Comparison of ENCODE assay signal across 8 cellular contexts in genomic region chr5:172179032-172179989, GRCh38.
A peak's percentile ranks its signal among the peaks of the same experiment; 100 is the strongest.
DNase-seq lines count a peak whose midpoint lies in the region; ATAC-seq and TF ChIP-seq lines count a peak whose summit lies in the region.

No MANE protein-coding gene starts in this region.

- DNase-seq in T-helper 9 cell (peak; percentile 42), coronary artery (ENCODE audit: low spot score) (no peak), retina (no peak), NCI-H1930 (lab: John Stamatoyannopoulos, UW) (no peak), DMS153 treated with DMSO at 0.1 percent for 48 hours (lab: John Stamatoyannopoulos, UW; ENCODE audit: unreplicated experiment) (no peak)

- H3K27me3 ChIP-seq in muscle layer of duodenum (ENCODE audit: low read depth, low read length) = no peaks in the 10 kb centered on the region

- H3K4me1 ChIP-seq in muscle layer of duodenum (ENCODE audit: control insufficient read depth in 1 of 2, insufficient read depth in 2 of 2, low read length in 2 of 2) = peaks cover 0 to 4% of the 10 kb centered on the region in 2 donors

- ATAC-seq in GM18870 (IDR thresholded peaks at IDR 0.05; ENCODE audit: unreplicated experiment) (peak; percentile 36), HG03108 (IDR thresholded peaks at IDR 0.05; ENCODE audit: unreplicated experiment) (peak; percentile 34)

- no peaks in the 10 kb centered on the region for H3K9me3 ChIP-seq in muscle layer of duodenum (ENCODE audit: control insufficient read depth in 1 of 2, low read length in 2 of 2)

- H3K27ac ChIP-seq in coronary artery (peak overlapping the region in 1 of 2 donors; percentile 76), muscle layer of duodenum (ENCODE audit: low read length) (peak overlapping the region; percentile 67)

- H3K4me3 ChIP-seq in coronary artery (peak overlapping the region; percentile 49), muscle layer of duodenum (ENCODE audit: low read depth in 1 of 2, low read length in 2 of 2) (peak overlapping the region in 1 of 2 donors; percentile 23)

- H3K36me3 ChIP-seq in muscle layer of duodenum (ENCODE audit: control insufficient read depth in 1 of 2, insufficient read depth in 2 of 2, low read length in 2 of 2) = no peaks in the 10 kb centered on the region

- TF ChIP-seq CTCF in coronary artery (IDR thresholded peaks at IDR 0.05) = no peak
